Comparison of ENCODE assay signal across 8 cellular contexts in the genomic region with DNA sequence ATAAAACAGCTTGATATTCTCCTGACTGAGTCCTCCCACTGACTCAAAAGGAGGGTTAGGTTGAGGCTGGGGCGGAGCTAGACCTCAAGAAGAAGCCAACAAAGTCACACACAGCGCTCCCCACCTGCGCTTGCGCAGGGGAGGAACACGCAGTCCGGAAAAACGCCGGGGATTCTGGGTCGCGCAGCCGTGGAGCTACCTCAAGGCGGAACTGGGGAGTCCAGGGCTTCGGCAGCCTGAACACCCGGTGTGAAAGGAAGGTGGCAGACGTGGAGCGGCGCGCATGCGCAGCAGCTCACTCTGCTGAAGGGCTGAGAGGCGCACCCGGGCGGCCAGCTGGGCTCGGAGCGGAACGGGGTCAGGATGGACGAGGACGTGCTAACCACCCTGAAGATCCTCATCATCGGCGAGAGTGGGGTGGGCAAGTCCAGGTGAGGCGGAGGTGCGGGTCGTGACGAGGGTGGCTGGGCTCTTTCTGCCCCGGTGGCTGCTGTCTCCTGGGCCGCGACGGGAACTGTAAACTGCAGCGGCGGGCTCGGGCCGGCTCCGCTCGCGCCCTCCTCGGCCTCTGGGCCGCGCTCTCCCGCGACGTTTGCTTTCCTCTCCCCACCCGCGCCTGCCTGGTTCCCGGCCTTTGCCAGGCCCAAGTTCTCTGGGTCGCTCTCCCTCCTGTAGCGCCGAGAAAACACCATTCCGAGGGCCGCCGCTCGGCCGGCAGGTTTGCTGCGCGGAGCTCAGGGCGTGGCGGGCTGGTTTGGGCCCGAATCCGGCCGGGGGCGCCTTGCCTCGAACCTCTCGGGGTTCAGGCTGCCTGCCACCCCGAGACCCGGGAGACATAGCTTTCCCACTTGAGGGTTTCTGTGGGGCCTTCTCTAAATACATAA.
DNase-seq lines count a peak whose midpoint lies in the region; ATAC-seq and FAIRE-seq lines count a peak whose summit lies in the region.

A gene (plus strand): TSS at position 298 of the 884 bp plus-strand sequence. CDS start 66 bp downstream, at position 364.

- H3K9me3 Mint-ChIP-seq in effector memory CD8-positive, alpha-beta T cell = no peaks in the 10 kb centered on the region

- H3K4me3 Mint-ChIP-seq in effector memory CD8-positive, alpha-beta T cell = peak within 1 kb of the TSS; percentile 93 to 99

- no peaks in the 10 kb centered on the region for H3K27me3 Mint-ChIP-seq in effector memory CD8-positive, alpha-beta T cell

- peak; percentile 95 for ATAC-seq in GM21367 (IDR thresholded peaks at IDR 0.05; ENCODE audit: unreplicated experiment)
- ATAC-seq in effector memory CD8-positive, alpha-beta T cell (replicated peaks) = peak; percentile 90

- peaks cover 33% of the 10 kb centered on the region for H3K36me3 Mint-ChIP-seq in effector memory CD8-positive, alpha-beta T cell (ENCODE audit: insufficient read depth)

- peak; percentile 96 for FAIRE-seq in HTR-8/SVneo (lab: Jason Lieb, UNC)

- H3K4me1 Mint-ChIP-seq in effector memory CD8-positive, alpha-beta T cell (ENCODE audit: low read depth in 2 of 2) = peaks cover 38 to 46% of the 10 kb centered on the region in 2 donors

- DNase-seq in COLO829 (ENCODE audit: low spot score) (peak; percentile 93), HTR-8/SVneo (ENCODE audit: insufficient read length, low spot score) (peak; percentile 89), NOMO-1 treated with DMSO at 0.1 percent for 48 hours (lab: John Stamatoyannopoulos, UW; ENCODE audit: unreplicated experiment) (peak; percentile 97), medulla oblongata (ENCODE audit: extremely low spot score) (peak; percentile 98)
- peak; percentile 95 to 98 for DNase-seq in activated CD8-positive, alpha-beta memory T cell treated with anti-CD3 and anti-CD28 coated beads for 4 hours (ENCODE audit: low read depth in 2 of 2)
- DNase-seq in effector memory CD8-positive, alpha-beta T cell = peak; percentile 94 to 96 (median 94)
- DNase-seq in stimulated activated CD8-positive, alpha-beta memory T cell treated with anti-CD3 and anti-CD28 coated beads, Interleukin-12 subunit alpha, Interleukin-12 subunit beta, amount 100 ng/mL, for 1 hour (ENCODE audit: low read depth) = peak; percentile 98

- peak within 1 kb of the TSS; percentile 98 to 99 for H3K27ac Mint-ChIP-seq in effector memory CD8-positive, alpha-beta T cell

Comparison
In these comparisons a context has a peak if more than half of its experiments do, and no peak if none do; other contexts are left out.
1. Peak in every context shown above with its lines: DNase-seq and ATAC-seq.